15 cellular contexts compared by ENCODE assay signal in the genomic region with DNA sequence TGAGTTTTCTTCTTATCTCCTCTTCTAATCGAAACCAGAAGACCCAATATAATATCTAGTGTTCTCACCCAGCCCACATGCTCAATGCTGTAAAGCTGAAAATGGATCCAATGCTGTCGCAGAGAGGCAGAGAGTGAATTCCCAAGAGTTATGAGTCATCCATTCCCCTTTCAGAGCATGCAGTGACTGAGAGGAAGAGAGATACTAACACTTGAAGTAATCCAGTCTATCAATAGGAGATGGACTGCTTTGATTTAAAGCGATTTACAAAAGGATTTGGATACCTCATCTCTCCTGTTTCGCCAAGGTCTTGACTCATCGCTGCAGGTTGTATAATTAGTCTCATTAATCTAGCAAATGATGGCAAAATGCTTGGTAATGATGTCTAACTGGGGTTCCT. TPM values are rescaled to one million over a fixed set of nuclear protein-coding genes. Genes with fewer than 3 reads are reported as not detected.
DNase-seq lines count a peak whose midpoint lies in the region; ATAC-seq and TF ChIP-seq lines count a peak whose summit lies in the region.
"Had no signal": no experiment of that assay in that cellular context is flagged by ENCODE, and none has a peak within 500 bp of the region (broad histone marks: within the 10 kb centered on the region; RNA-seq: fewer than 3 reads in every experiment).

No MANE protein-coding gene starts in this region.

- no peak for TF ChIP-seq POLR2A in heart left ventricle (IDR thresholded peaks at IDR 0.05)

- H3K79me2 ChIP-seq in hepatocyte: no peaks in the 10 kb centered on the region

- H3K4me3 Mint-ChIP-seq in activated T-cell treated with anti-CD3 and anti-CD28 coated beads, Interleukin-2, amount 50 U/mL, for 72 hours: no peak overlapping the region
- no peak overlapping the region for H3K4me3 Mint-ChIP-seq in T-helper 2 cell treated with Interferon-gamma antibody and Interleukin-4, amounts not matched to agents 5 μg/mL and 100 μg/mL, for 36 hours
- no peak overlapping the region for H3K4me3 Mint-ChIP-seq in stimulated activated effector memory CD8-positive, alpha-beta T cell treated with anti-CD3 and anti-CD28 coated beads, Interleukin-12 subunit alpha, Interleukin-12 subunit beta, amount 100 ng/mL, for 72 hours
- H3K4me3 Mint-ChIP-seq: activated naive CD4-positive, alpha-beta T cell treated with anti-CD3 and anti-CD28 coated beads for 36 hours; IgD-negative memory B cell had no signal

- intact Hi-C loops in heart left ventricle (cut with DNase I): no loop called here

- no peaks in the 10 kb centered on the region for H3K36me3 Mint-ChIP-seq in activated T-cell treated with anti-CD3 and anti-CD28 coated beads, Interleukin-2, amount 50 U/mL, for 72 hours (ENCODE audit: insufficient read depth in 2 of 2)
- peaks cover 14% of the 10 kb centered on the region for H3K36me3 Mint-ChIP-seq in T-helper 2 cell treated with Interferon-gamma antibody and Interleukin-4, amounts not matched to agents 5 μg/mL and 100 μg/mL, for 36 hours (ENCODE audit: low read depth)
- H3K36me3 Mint-ChIP-seq in stimulated activated effector memory CD8-positive, alpha-beta T cell treated with anti-CD3 and anti-CD28 coated beads, Interleukin-12 subunit alpha, Interleukin-12 subunit beta, amount 100 ng/mL, for 72 hours: no peaks in the 10 kb centered on the region
- H3K36me3 Mint-ChIP-seq: IgD-negative memory B cell had no signal

- no peaks in the 10 kb centered on the region for H3K27me3 Mint-ChIP-seq in activated T-cell treated with anti-CD3 and anti-CD28 coated beads, Interleukin-2, amount 50 U/mL, for 72 hours (ENCODE audit: low read depth)
- no peaks in the 10 kb centered on the region for H3K27me3 Mint-ChIP-seq in T-helper 2 cell treated with Interferon-gamma antibody and Interleukin-4, amounts not matched to agents 5 μg/mL and 100 μg/mL, for 36 hours (ENCODE audit: low read depth)

- H4K20me1 ChIP-seq in hepatocyte (ENCODE audit: insufficient read depth, poor library complexity, severe bottlenecking): no peaks in the 10 kb centered on the region

- peaks cover 44% of the 10 kb centered on the region for H3K4me1 Mint-ChIP-seq in activated T-cell treated with anti-CD3 and anti-CD28 coated beads, Interleukin-2, amount 50 U/mL, for 72 hours (ENCODE audit: low read depth)
- H3K4me1 Mint-ChIP-seq in T-helper 2 cell treated with Interferon-gamma antibody and Interleukin-4, amounts not matched to agents 5 μg/mL and 100 μg/mL, for 36 hours (ENCODE audit: low read depth): peaks cover 20% of the 10 kb centered on the region
- peaks cover 42% of the 10 kb centered on the region for H3K4me1 Mint-ChIP-seq in stimulated activated effector memory CD8-positive, alpha-beta T cell treated with anti-CD3 and anti-CD28 coated beads, Interleukin-12 subunit alpha, Interleukin-12 subunit beta, amount 100 ng/mL, for 72 hours
- H3K4me1 Mint-ChIP-seq: IgD-negative memory B cell had no signal

- no peak overlapping the region for H3K4me2 ChIP-seq in hepatocyte

- H3K27ac ChIP-seq in hepatocyte: no peak overlapping the region
- no peak overlapping the region for H3K27ac ChIP-seq in heart left ventricle
- H3K27ac ChIP-seq: ovary, upper lobe of right lung had no signal

- no peaks in the 10 kb centered on the region for H3K9me3 Mint-ChIP-seq in activated T-cell treated with anti-CD3 and anti-CD28 coated beads, Interleukin-2, amount 50 U/mL, for 72 hours
- H3K9me3 Mint-ChIP-seq in T-helper 2 cell treated with Interferon-gamma antibody and Interleukin-4, amounts not matched to agents 5 μg/mL and 100 μg/mL, for 36 hours: no peaks in the 10 kb centered on the region
- no peaks in the 10 kb centered on the region for H3K9me3 Mint-ChIP-seq in stimulated activated effector memory CD8-positive, alpha-beta T cell treated with anti-CD3 and anti-CD28 coated beads, Interleukin-12 subunit alpha, Interleukin-12 subunit beta, amount 100 ng/mL, for 72 hours
- H3K9me3 Mint-ChIP-seq: activated naive CD4-positive, alpha-beta T cell treated with anti-CD3 and anti-CD28 coated beads for 36 hours had no signal

- H3K9me2 ChIP-seq in hepatocyte (replicated peaks; ENCODE audit: insufficient read depth): no peaks in the 10 kb centered on the region

- H2AFZ ChIP-seq in hepatocyte: no peak overlapping the region

- TF ChIP-seq CTCF in hepatocyte (IDR thresholded peaks at IDR 0.05; ENCODE audit: poor library complexity) (no peak), heart left ventricle (IDR thresholded peaks at IDR 0.05) (no peak)

- WGBS in hepatocyte (ENCODE audit: low lambda C conversion rate, missing lambda C conversion rate): 36% methylated on average over 5 of the region's 5 CpGs
- 52 to 64% (median 57%) methylated on average over 5 of the region's 5 CpGs for WGBS in heart left ventricle, 4 donors

- no peaks in the 10 kb centered on the region for H3K4me1 ChIP-seq in hepatocyte (ENCODE audit: insufficient read depth)
- no peaks in the 10 kb centered on the region for H3K4me1 ChIP-seq in heart left ventricle
- H3K4me1 ChIP-seq: upper lobe of right lung had no signal

- ATAC-seq in activated T-cell treated with anti-CD3 and anti-CD28 coated beads, Interleukin-2, amount 50 U/mL, for 72 hours (replicated peaks in 1 of 2): peak; percentile 30 to 54
- ATAC-seq in stimulated activated effector memory CD8-positive, alpha-beta T cell treated with anti-CD3 and anti-CD28 coated beads, Interleukin-12 subunit alpha, Interleukin-12 subunit beta, amount 100 ng/mL, for 72 hours: peak; percentile 45
- no peak for ATAC-seq in GM18511 (IDR thresholded peaks at IDR 0.05; ENCODE audit: unreplicated experiment)
- ATAC-seq in heart left ventricle: no peak
- ATAC-seq: upper lobe of right lung had no signal

- H3K36me3 ChIP-seq in hepatocyte (replicated peaks; ENCODE audit: insufficient read depth, low read depth) (no peaks in the 10 kb centered on the region), heart left ventricle (no peaks in the 10 kb centered on the region)
- H3K36me3 ChIP-seq: ovary, upper lobe of right lung had no signal

- H3K9me3 ChIP-seq in hepatocyte (ENCODE audit: low read depth): no peaks in the 10 kb centered on the region
- no peaks in the 10 kb centered on the region for H3K9me3 ChIP-seq in heart left ventricle
- H3K9me3 ChIP-seq: ovary, upper lobe of right lung had no signal

- H3K27ac Mint-ChIP-seq in activated T-cell treated with anti-CD3 and anti-CD28 coated beads, Interleukin-2, amount 50 U/mL, for 72 hours: no peak overlapping the region
- H3K27ac Mint-ChIP-seq in T-helper 2 cell treated with Interferon-gamma antibody and Interleukin-4, amounts not matched to agents 5 μg/mL and 100 μg/mL, for 36 hours: no peak overlapping the region
- no peak overlapping the region for H3K27ac Mint-ChIP-seq in stimulated activated effector memory CD8-positive, alpha-beta T cell treated with anti-CD3 and anti-CD28 coated beads, Interleukin-12 subunit alpha, Interleukin-12 subunit beta, amount 100 ng/mL, for 72 hours
- H3K27ac Mint-ChIP-seq: activated naive CD4-positive, alpha-beta T cell treated with anti-CD3 and anti-CD28 coated beads for 36 hours; IgD-negative memory B cell had no signal

- H3K27me3 ChIP-seq in hepatocyte (no peaks in the 10 kb centered on the region), heart left ventricle (peaks cover 0 to 5% (median 0%) of the 10 kb centered on the region in 9 donors)
- H3K27me3 ChIP-seq: ovary, upper lobe of right lung had no signal

- no peak for DNase-seq in activated T-cell treated with anti-CD3 and anti-CD28 coated beads, Interleukin-2, amount 50 U/mL, for 72 hours
- DNase-seq in activated T-cell treated with anti-CD3 and anti-CD28 coated beads, Interleukin-2, amount 50 U/mL, for 1 hour: no peak
- DNase-seq in T-helper 2 cell treated with Interferon-gamma antibody and Interleukin-4, amounts not matched to agents 5 μg/mL and 100 μg/mL, for 36 hours (ENCODE audit: low spot score): peak; percentile 40
- DNase-seq in hepatocyte (ENCODE audit: low spot score) (peak; percentile 29), NCI-H2227 (lab: John Stamatoyannopoulos, UW; ENCODE audit: unreplicated experiment) (no peak), heart left ventricle (no peak)
- no peak for DNase-seq in stimulated activated effector memory CD8-positive, alpha-beta T cell treated with anti-CD3 and anti-CD28 coated beads, Interleukin-12 subunit alpha, Interleukin-12 subunit beta, amount 100 ng/mL, for 72 hours (ENCODE audit: low spot score in 2 of 2)
- DNase-seq: activated naive CD4-positive, alpha-beta T cell treated with anti-CD3 and anti-CD28 coated beads for 36 hours; cerebellar nuclear complex; NCI-H1694 treated with DMSO at 0.1 percent for 48 hours; NCI-H748 treated with DMSO at 0.1 percent for 48 hours; ovary; upper lobe of right lung had no signal

- H3K4me3 ChIP-seq in hepatocyte (no peak overlapping the region), heart left ventricle (no peak overlapping the region)
- H3K4me3 ChIP-seq: ovary, upper lobe of right lung had no signal

RNA-seq across cellular contexts. Expression of a gene that starts 41.5 kb away (rescaled TPM):
- 10 to 100 TPM; 42.9 to 49.2 TPM for total RNA-seq in activated T-cell treated with anti-CD3 and anti-CD28 coated beads, Interleukin-2, amount 50 U/mL, for 72 hours
- total RNA-seq in hepatocyte (0.43 and 0.76 TPM in 2 replicates), heart left ventricle (1 to 10 TPM in 1 of 9 donors, under 1 TPM in 7, not detected in 1; 0.06 to 2.0 (median 0.17) TPM)
- polyA plus RNA-seq in hepatocyte (0.21 and 0.97 TPM in 2 replicates), heart left ventricle (under 1 TPM; 0.04 TPM)

Comparison
In these comparisons a context has a peak if more than half of its experiments do, and no peak if none do; other contexts are left out.
1. ATAC-seq: peak in activated T-cell treated with anti-CD3 and anti-CD28 coated beads, Interleukin-2, amount 50 U/mL, for 72 hours (2 of 2) and stimulated activated effector memory CD8-positive, alpha-beta T cell treated with anti-CD3 and anti-CD28 coated beads, Interleukin-12 subunit alpha, Interleukin-12 subunit beta, amount 100 ng/mL, for 72 hours (single experiment); none in GM18511 (single experiment) and heart left ventricle (0 of 4).
2. DNase-seq: peak in T-helper 2 cell treated with Interferon-gamma antibody and Interleukin-4, amounts not matched to agents 5 μg/mL and 100 μg/mL, for 36 hours (single experiment) and hepatocyte (single experiment); none in activated T-cell treated with anti-CD3 and anti-CD28 coated beads, Interleukin-2, amount 50 U/mL, for 72 hours (0 of 2), activated T-cell treated with anti-CD3 and anti-CD28 coated beads, Interleukin-2, amount 50 U/mL, for 1 hour (single experiment), stimulated activated effector memory CD8-positive, alpha-beta T cell treated with anti-CD3 and anti-CD28 coated beads, Interleukin-12 subunit alpha, Interleukin-12 subunit beta, amount 100 ng/mL, for 72 hours (0 of 2), NCI-H2227 (single experiment) and heart left ventricle (0 of 5).
3. RNA of a gene that starts 41.5 kb away (total RNA-seq): 42.9 to 49.2 TPM in activated T-cell treated with anti-CD3 and anti-CD28 coated beads, Interleukin-2, amount 50 U/mL, for 72 hours; 0.43 to 0.76 TPM in hepatocyte and 0.06 to 2.0 TPM in heart left ventricle; every median in the first group is over 10 times any median in the second.